Comparison of ENCODE assay signal across 8 cellular contexts in the genomic region with DNA sequence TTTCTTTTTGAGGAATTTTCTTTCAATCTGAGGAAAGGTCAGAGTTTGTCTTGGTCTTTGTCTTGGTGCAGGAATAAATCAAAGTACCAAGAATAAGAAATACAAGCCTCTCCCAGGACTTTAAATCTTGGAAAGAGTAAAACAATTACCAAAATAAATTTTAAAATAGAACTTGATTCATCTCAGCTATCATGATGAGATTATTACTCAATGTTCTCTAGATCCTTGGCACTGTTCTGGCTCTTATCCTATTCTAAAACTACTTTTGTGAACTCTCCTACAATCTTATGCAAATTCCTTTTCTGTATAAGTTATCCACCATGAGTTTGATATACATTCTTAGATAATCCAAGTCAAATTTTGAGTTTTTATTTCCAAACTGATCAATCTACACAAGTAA.
"Had no signal": no experiment of that assay in that cellular context is flagged by ENCODE, and none has a peak within 500 bp of the region (broad histone marks: within the 10 kb centered on the region; RNA-seq: fewer than 3 reads in every experiment).

No MANE protein-coding gene starts in this region.

- H3K4me3 ChIP-seq: GM23248, HAP-1 had no signal

- H3K27ac ChIP-seq: GM23248, HL-60 had no signal

- H3K36me3 ChIP-seq: HAP-1 had no signal

- H3K9me3 ChIP-seq: HAP-1 had no signal

- H3K4me1 ChIP-seq: HAP-1 had no signal

- ATAC-seq: HCT116, HepG2 had no signal

- DNase-seq: GM23248, GOT3, H7, HFFc6 had no signal
